ENCODE assay signal across 7 cellular contexts in genomic region chr1:54487571-54488050, GRCh38.
DNase-seq lines count a peak whose midpoint lies in the region; ATAC-seq, FAIRE-seq and TF ChIP-seq lines count a peak whose summit lies in the region.

No MANE protein-coding gene starts in this region.

- no peak for TF ChIP-seq CTCF in OCI-LY3 (IDR thresholded peaks at IDR 0.05; ENCODE audit: low read depth, low read length)

- peak overlapping the region; percentile 60 to 95 (median 90) for H3K27ac Mint-ChIP-seq in naive thymus-derived CD8-positive, alpha-beta T cell

- H3K36me3 Mint-ChIP-seq in naive thymus-derived CD8-positive, alpha-beta T cell: no peaks in the 10 kb centered on the region

- peak; percentile 33 for FAIRE-seq in GM18507 (lab: Jason Lieb, UNC)
- FAIRE-seq in H54 (lab: Jason Lieb, UNC): no peak

- peaks cover 23 to 58% (median 51%) of the 10 kb centered on the region in 4 donors for H3K4me1 Mint-ChIP-seq in naive thymus-derived CD8-positive, alpha-beta T cell

- H2AFZ ChIP-seq in OCI-LY3 (ENCODE audit: low read depth, low read length): peak overlapping the region; percentile 97

- POLR2A ChIA-PET in naive thymus-derived CD8-positive, alpha-beta T cell (lab: Charles Lee): interaction anchor here (0.6 to 4.9 kb wide), 12 partner anchors 10 to 416 kb away, joined by 3 to 110 read pairs (median 6); partner anchors contain the start of gene SSBP3

- peak overlapping the region; percentile 88 for H3K4me2 ChIP-seq in OCI-LY3 (ENCODE audit: low read length)

- no peaks in the 10 kb centered on the region for H3K9me3 Mint-ChIP-seq in naive thymus-derived CD8-positive, alpha-beta T cell

- no peak for TF ChIP-seq POLR2A in H54 (IDR thresholded peaks at IDR 0.05; ENCODE audit: low read depth, low read length)

- peak overlapping the region; percentile 80 to 93 (median 89) for H3K4me3 Mint-ChIP-seq in naive thymus-derived CD8-positive, alpha-beta T cell

- no peaks in the 10 kb centered on the region for H3K36me3 ChIP-seq in OCI-LY3 (replicated peaks; ENCODE audit: low read depth, low read length)
- H3K36me3 ChIP-seq in effector memory CD4-positive, alpha-beta T cell (ENCODE audit: control insufficient read depth, insufficient read depth, low read length): no peaks in the 10 kb centered on the region

- H3K27me3 Mint-ChIP-seq in naive thymus-derived CD8-positive, alpha-beta T cell: peaks cover 0 to 9% (median 0%) of the 10 kb centered on the region in 5 donors

- peak overlapping the region; percentile 88 for H3K4me3 ChIP-seq in OCI-LY3 (ENCODE audit: low read length)
- H3K4me3 ChIP-seq in effector memory CD4-positive, alpha-beta T cell (ENCODE audit: insufficient read depth, low read depth, low read length, poor library complexity, severe bottlenecking): peak overlapping the region; percentile 83

- peaks cover 16% of the 10 kb centered on the region for H3K27me3 ChIP-seq in OCI-LY3 (ENCODE audit: low read depth, low read length)
- H3K27me3 ChIP-seq in effector memory CD4-positive, alpha-beta T cell (replicated peaks; ENCODE audit: control insufficient read depth, insufficient read depth, low read length, poor library complexity, severe bottlenecking): no peaks in the 10 kb centered on the region

- H4K20me1 ChIP-seq in OCI-LY3 (ENCODE audit: insufficient read depth, low read length): no peaks in the 10 kb centered on the region

- peak in 1 of 2 donors; percentile 11 for ATAC-seq in naive thymus-derived CD8-positive, alpha-beta T cell
- no peak for ATAC-seq in GM21367 (IDR thresholded peaks at IDR 0.05; ENCODE audit: unreplicated experiment)
- no peak for ATAC-seq in HG02759 (IDR thresholded peaks at IDR 0.05; ENCODE audit: unreplicated experiment)

- H3K9me3 ChIP-seq in OCI-LY3 (ENCODE audit: insufficient read depth, low read length): no peaks in the 10 kb centered on the region
- no peaks in the 10 kb centered on the region for H3K9me3 ChIP-seq in effector memory CD4-positive, alpha-beta T cell (ENCODE audit: control insufficient read depth, low read length)

- peaks cover 3% of the 10 kb centered on the region; the same call in 1 of the 2 replicates for H3K4me1 ChIP-seq in OCI-LY3 (ENCODE audit: low read length)
- H3K4me1 ChIP-seq in effector memory CD4-positive, alpha-beta T cell (ENCODE audit: control insufficient read depth, insufficient read depth, low read length, poor library complexity, severe bottlenecking): peaks cover 35% of the 10 kb centered on the region

- no peak overlapping the region for H3K27ac ChIP-seq in OCI-LY3 (ENCODE audit: low read length)
- H3K27ac ChIP-seq in effector memory CD4-positive, alpha-beta T cell (ENCODE audit: insufficient read depth, low read length, poor library complexity, severe bottlenecking): peak overlapping the region; percentile 78

- no peaks in the 10 kb centered on the region for H3K79me2 ChIP-seq in OCI-LY3 (ENCODE audit: low read length)

- DNase-seq in GM18507 (ENCODE audit: extremely low spot score, insufficient read length, low read depth): no peak
- DNase-seq in effector memory CD4-positive, alpha-beta T cell: no peak
- DNase-seq in naive thymus-derived CD8-positive, alpha-beta T cell: no peak
- no peak for DNase-seq in H54 (ENCODE audit: insufficient read length, low spot score)

- H3K9ac ChIP-seq in OCI-LY3 (ENCODE audit: low read length): peak overlapping the region; percentile 68
